ENCODE assay signal across 8 cellular contexts in the genomic region with DNA sequence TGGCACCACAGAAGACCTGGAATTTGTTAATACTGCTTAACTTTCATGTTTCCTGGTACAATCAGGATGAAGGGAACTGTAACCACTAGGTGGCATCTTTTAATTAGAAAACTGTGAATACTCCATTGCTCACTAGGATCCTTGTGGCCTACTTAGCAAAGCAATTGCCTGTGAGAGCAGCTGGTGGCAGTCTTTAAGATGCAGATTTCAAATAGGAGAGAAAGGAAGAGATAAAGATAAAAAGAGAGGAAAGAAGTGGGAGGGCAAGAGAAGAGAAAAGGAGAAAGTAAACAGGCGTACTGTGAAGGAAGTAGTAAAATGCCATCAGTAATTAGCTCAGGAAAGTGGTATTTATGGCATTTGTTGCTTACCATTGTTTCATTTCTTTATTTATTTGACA.
DNase-seq lines count a peak whose midpoint lies in the region; ATAC-seq and TF ChIP-seq lines count a peak whose summit lies in the region.

No MANE protein-coding gene starts in this region.

- no peaks in the 10 kb centered on the region for H3K9me3 Mint-ChIP-seq in activated CD4-positive, alpha-beta T cell treated with anti-CD3 and anti-CD28 coated beads, Interleukin-2, amount 10 ng/mL, durations not matched to agents 24 days and 14 days
- H3K9me3 Mint-ChIP-seq in type B pancreatic cell: peaks cover 14% of the 10 kb centered on the region

- H3K36me3 Mint-ChIP-seq in activated CD4-positive, alpha-beta T cell treated with anti-CD3 and anti-CD28 coated beads, Interleukin-2, amount 10 ng/mL, durations not matched to agents 24 days and 14 days (ENCODE audit: low read depth): no peaks in the 10 kb centered on the region
- H3K36me3 Mint-ChIP-seq in type B pancreatic cell: peaks cover 15% of the 10 kb centered on the region

- H3K4me2 ChIP-seq in KMS-11: no peak overlapping the region
- no peak overlapping the region for H3K4me2 ChIP-seq in PC-3 (ENCODE audit: low read length)

- H3K27ac ChIP-seq in KMS-11: no peak overlapping the region
- no peak overlapping the region for H3K27ac ChIP-seq in PC-3 (ENCODE audit: low read length)
- H3K27ac ChIP-seq in coronary artery: peak overlapping the region; percentile 9 to 42
- H3K27ac ChIP-seq in right lobe of liver: peak overlapping the region in 1 of 3 donors; percentile 29

- TF ChIP-seq CTCF in KMS-11 (conservative IDR thresholded peaks at IDR 0.05; ENCODE audit: low read depth, low read length): peak; percentile 68; the same call in 1 of the 2 replicates
- TF ChIP-seq CTCF in PC-3 (conservative IDR thresholded peaks at IDR 0.05; ENCODE audit: low read depth, low read length): peak; percentile 96
- TF ChIP-seq CTCF in coronary artery (IDR thresholded peaks at IDR 0.05): peak; percentile 14
- TF ChIP-seq CTCF in right lobe of liver (IDR thresholded peaks at IDR 0.05): peak; percentile 62 to 79 (median 71)
- peak; percentile 81 for TF ChIP-seq CTCF in type B pancreatic cell (conservative IDR thresholded peaks at IDR 0.05)

- H3K4me3 Mint-ChIP-seq in activated CD4-positive, alpha-beta T cell treated with anti-CD3 and anti-CD28 coated beads, Interleukin-2, amount 10 ng/mL, durations not matched to agents 24 days and 14 days: no peak overlapping the region
- H3K4me3 Mint-ChIP-seq in type B pancreatic cell: peak overlapping the region; percentile 10

- H2AFZ ChIP-seq in KMS-11 (ENCODE audit: low read depth) (no peak overlapping the region), PC-3 (ENCODE audit: low read length) (no peak overlapping the region)

- intact Hi-C loops in activated CD4-positive, alpha-beta T cell treated with anti-CD3 and anti-CD28 coated beads, Interleukin-2, amount 10 ng/mL, durations not matched to agents 24 days and 14 days (cut with micrococcal nuclease): loop anchor here (2.0 kb wide), 1 partner anchor 883 kb away; no protein-coding TSS in a partner anchor
- intact Hi-C loops in PC-3 (cut with micrococcal nuclease): loop anchor here (2.0 kb wide), 7 partner anchors 51 to 911 kb away; a partner anchor contains a TSS
- intact Hi-C loops in right lobe of liver (cut with DNase I): loop anchor here in 1 of 2 donors (10.0 kb wide), 1 partner anchor 891 kb away; no protein-coding TSS in a partner anchor

- H3K4me1 ChIP-seq in KMS-11 (ENCODE audit: low read depth, poor library complexity, severe bottlenecking) (peaks cover 9% of the 10 kb centered on the region), PC-3 (ENCODE audit: insufficient read depth, low read length) (no peaks in the 10 kb centered on the region), right lobe of liver (no peaks in the 10 kb centered on the region)

- no peaks in the 10 kb centered on the region for H3K27me3 Mint-ChIP-seq in activated CD4-positive, alpha-beta T cell treated with anti-CD3 and anti-CD28 coated beads, Interleukin-2, amount 10 ng/mL, durations not matched to agents 24 days and 14 days
- H3K27me3 Mint-ChIP-seq in type B pancreatic cell: no peaks in the 10 kb centered on the region

- H3K9me3 ChIP-seq in PC-3 (ENCODE audit: low read length): no peaks in the 10 kb centered on the region
- H3K9me3 ChIP-seq in right lobe of liver: no peaks in the 10 kb centered on the region

- H3K79me2 ChIP-seq in KMS-11 (ENCODE audit: insufficient read depth, low read depth) (no peaks in the 10 kb centered on the region), PC-3 (ENCODE audit: low read length) (no peaks in the 10 kb centered on the region)

- no peak for TF ChIP-seq POLR2A in right lobe of liver (IDR thresholded peaks at IDR 0.05)

- H4K20me1 ChIP-seq in KMS-11 (ENCODE audit: insufficient read depth): no peaks in the 10 kb centered on the region
- no peaks in the 10 kb centered on the region for H4K20me1 ChIP-seq in PC-3 (ENCODE audit: low read length)

- H3K4me3 ChIP-seq in KMS-11 (IDR thresholded peaks at IDR 0.05; ENCODE audit: insufficient read depth, low read depth, low read length) (no peak overlapping the region), PC-3 (ENCODE audit: low read length) (no peak overlapping the region), coronary artery (no peak overlapping the region), right lobe of liver (no peak overlapping the region)

- H3K9me2 ChIP-seq in PC-3 (replicated peaks; ENCODE audit: low read length): no peaks in the 10 kb centered on the region

- CTCF ChIA-PET in PC-3 (lab: Charles Lee): interaction anchor here (0.6 to 1.4 kb wide), 11 partner anchors 207 to 910 kb away, joined by 3 to 16 read pairs (median 3); no protein-coding TSS in a partner anchor

- no TSS peak for BruUV-seq in PC-3 (replicated peaks; lab: Mats Ljungman, UMichigan)

- peak; percentile 68 for DNase-seq in activated CD4-positive, alpha-beta T cell treated with anti-CD3 and anti-CD28 coated beads, Interleukin-2, amount 10 ng/mL, durations not matched to agents 24 days and 14 days
- no peak for DNase-seq in activated CD4-positive, alpha-beta T cell treated with anti-CD3 and anti-CD28 coated beads, Interleukin-2, amount 50 U/mL, for 1 hour
- DNase-seq in PC-3 (peak; percentile 88), coronary artery (ENCODE audit: low spot score) (no peak), right lobe of liver (no peak), type B pancreatic cell (ENCODE audit: extremely low spot score, unreplicated experiment) (no peak)

- H3K27ac Mint-ChIP-seq in activated CD4-positive, alpha-beta T cell treated with anti-CD3 and anti-CD28 coated beads, Interleukin-2, amount 10 ng/mL, durations not matched to agents 24 days and 14 days: no peak overlapping the region
- H3K27ac Mint-ChIP-seq in type B pancreatic cell: peak overlapping the region; percentile 40

- H3K27me3 ChIP-seq in KMS-11 (ENCODE audit: insufficient read depth, low read depth) (no peaks in the 10 kb centered on the region), PC-3 (ENCODE audit: low read length) (no peaks in the 10 kb centered on the region), right lobe of liver (no peaks in the 10 kb centered on the region)

- ATAC-seq in PC-3: peak; percentile 99
- ATAC-seq in right lobe of liver: peak; percentile 95 to 99 (median 97)
- no peak for ATAC-seq in GM21529 (IDR thresholded peaks at IDR 0.05; ENCODE audit: unreplicated experiment)

- 42% methylated on average over 1 of the region's 1 CpG for WGBS in right lobe of liver (ENCODE audit: insufficient coverage, low coverage, low lambda C conversion rate, missing lambda C conversion rate)

- H3K36me3 ChIP-seq in KMS-11 (ENCODE audit: insufficient read depth) (no peaks in the 10 kb centered on the region), PC-3 (ENCODE audit: low read depth, low read length) (no peaks in the 10 kb centered on the region), right lobe of liver (no peaks in the 10 kb centered on the region)

- POLR2A ChIA-PET in PC-3 (lab: Charles Lee; ENCODE audit: unreplicated experiment): interaction anchor here (0.6 to 0.7 kb wide), 4 partner anchors 12 to 950 kb away, joined by 4 to 5 read pairs (median 4); no protein-coding TSS in a partner anchor

- H3F3A ChIP-seq in PC-3 (ENCODE audit: low read length, unreplicated experiment): no peaks in the 10 kb centered on the region

- peaks cover 2% of the 10 kb centered on the region for H3K4me1 Mint-ChIP-seq in activated CD4-positive, alpha-beta T cell treated with anti-CD3 and anti-CD28 coated beads, Interleukin-2, amount 10 ng/mL, durations not matched to agents 24 days and 14 days
- H3K4me1 Mint-ChIP-seq in type B pancreatic cell (ENCODE audit: unreplicated experiment): peaks cover 20% of the 10 kb centered on the region

- H3K9ac ChIP-seq in KMS-11 (no peak overlapping the region), PC-3 (ENCODE audit: low read length) (no peak overlapping the region)

Comparison
In these comparisons a context has a peak if more than half of its experiments do, and no peak if none do; other contexts are left out.
1. DNase-seq: peak in activated CD4-positive, alpha-beta T cell treated with anti-CD3 and anti-CD28 coated beads, Interleukin-2, amount 10 ng/mL, durations not matched to agents 24 days and 14 days (single experiment) and PC-3 (single experiment); none in activated CD4-positive, alpha-beta T cell treated with anti-CD3 and anti-CD28 coated beads, Interleukin-2, amount 50 U/mL, for 1 hour (single experiment), coronary artery (single experiment), right lobe of liver (0 of 3) and type B pancreatic cell (single experiment).
2. H3K27ac ChIP-seq: peak in coronary artery (2 of 2); none in KMS-11 (single experiment) and PC-3 (single experiment).
3. CTCF ChIP-seq: peak in every context shown above with its lines; median percentile 96 in PC-3; 81 in type B pancreatic cell; 71 in right lobe of liver; 68 in KMS-11; 14 in coronary artery.